Comparison of ENCODE assay signal across 8 cellular contexts in genomic region chr2:28155627-28156026, GRCh38.
A peak's percentile ranks its signal among the peaks of the same experiment; 100 is the strongest.
DNase-seq lines count a peak whose midpoint lies in the region; ATAC-seq and TF ChIP-seq lines count a peak whose summit lies in the region.

No MANE protein-coding gene starts in this region.

- H3K9me3 ChIP-seq in Caco-2 (peaks cover 19% of the 10 kb centered on the region), left lung (peaks cover 0 to 20% of the 10 kb centered on the region in 2 donors)

- H3K36me3 ChIP-seq in Caco-2 (ENCODE audit: control insufficient read depth, insufficient read depth, low read length) (peaks cover 1% of the 10 kb centered on the region), left lung (no peaks in the 10 kb centered on the region)

- no peak for ATAC-seq in left lung
- ATAC-seq in GM21381 (IDR thresholded peaks at IDR 0.05; ENCODE audit: unreplicated experiment): no peak
- no peak for ATAC-seq in omental fat pad (ENCODE audit: low FRiP score)

- H3K9me3 Mint-ChIP-seq in Caco-2 (ENCODE audit: unreplicated experiment): peaks cover 24% of the 10 kb centered on the region

- intact Hi-C loops in Caco-2 (cut with micrococcal nuclease; ENCODE audit: unreplicated experiment) (loop anchor here (1.0 to 2.0 kb wide), 4 partner anchors 39 to 241 kb away; no protein-coding TSS in a partner anchor), left lung (cut with DNase I) (no loop called here)

- H3K4me1 Mint-ChIP-seq in Caco-2 (ENCODE audit: low read depth, unreplicated experiment): peaks cover 24% of the 10 kb centered on the region

- DNase-seq in Caco-2 (peak in 1 of 2 experiments; percentile 63), HFF-Myc (ENCODE audit: extremely low read depth, low read depth) (no peak), left lung (no peak), activated T-cell treated with anti-CD3 and anti-CD28 coated beads for 4 hours (no peak), cerebellum (ENCODE audit: low spot score) (no peak), omental fat pad (ENCODE audit: low spot score) (no peak)

- H3K4me1 ChIP-seq in Caco-2 (peaks cover 28% of the 10 kb centered on the region), left lung (peaks cover 0 to 2% of the 10 kb centered on the region in 2 donors)

- no peak overlapping the region for H3K4me3 ChIP-seq in Caco-2 (ENCODE audit: low read depth, low read length)
- no peak overlapping the region for H3K4me3 ChIP-seq in HFF-Myc (replicated peaks; ENCODE audit: low read depth, low read length)
- no peak overlapping the region for H3K4me3 ChIP-seq in left lung

- H3K27me3 ChIP-seq in Caco-2 (replicated peaks; ENCODE audit: control insufficient read depth, insufficient read depth, low read length) (no peaks in the 10 kb centered on the region), left lung (no peaks in the 10 kb centered on the region)

- CTCF ChIA-PET in Caco-2 (lab: Charles Lee): interaction anchor here (0.9 to 2.1 kb wide), 5 partner anchors 13 to 258 kb away, joined by 3 to 6 read pairs (median 4); no protein-coding TSS in a partner anchor

- no peaks in the 10 kb centered on the region for H3K27me3 Mint-ChIP-seq in Caco-2 (ENCODE audit: insufficient read depth, unreplicated experiment)

- peak overlapping the region; percentile 87 for H3K27ac Mint-ChIP-seq in Caco-2 (ENCODE audit: unreplicated experiment)

- H3K27ac ChIP-seq in VCaP (peak overlapping the region; percentile 70), left lung (no peak overlapping the region)

- TF ChIP-seq CTCF in Caco-2 (IDR thresholded peaks at IDR 0.05; ENCODE audit: insufficient read depth in 1 of 2, low read depth in 1 of 2, low read length in 1 of 2, severe bottlenecking in 1 of 2, unreplicated experiment in 1 of 2) (peak; percentile 82 to 84), HFF-Myc (IDR thresholded peaks at IDR 0.05; ENCODE audit: low read depth, low read length, missing control alignments) (peak; percentile 65), VCaP (conservative IDR thresholded peaks at IDR 0.05) (peak; percentile 68), left lung (IDR thresholded peaks at IDR 0.05) (peak; percentile 23 to 35), omental fat pad (IDR thresholded peaks at IDR 0.05) (no peak)

- BruUV-seq in Caco-2 (replicated peaks; lab: Mats Ljungman, UMichigan): no TSS peak

- POLR2A ChIA-PET in Caco-2 (lab: Charles Lee): interaction anchor here (0.6 kb wide), 1 partner anchor 9 kb away, joined by 3 read pairs; no protein-coding TSS in a partner anchor

- peak overlapping the region; percentile 18 for H3K4me3 Mint-ChIP-seq in Caco-2 (ENCODE audit: unreplicated experiment)

- H3K36me3 Mint-ChIP-seq in Caco-2 (ENCODE audit: insufficient read depth, unreplicated experiment): peaks cover 32% of the 10 kb centered on the region

Comparison
In these comparisons a context has a peak if more than half of its experiments do, and no peak if none do; other contexts are left out.
1. CTCF ChIP-seq: peak in Caco-2 (2 of 2), HFF-Myc (single experiment), VCaP (single experiment) and left lung (2 of 2); none in omental fat pad (0 of 3).